8 cellular contexts compared by ENCODE assay signal in the genomic region with DNA sequence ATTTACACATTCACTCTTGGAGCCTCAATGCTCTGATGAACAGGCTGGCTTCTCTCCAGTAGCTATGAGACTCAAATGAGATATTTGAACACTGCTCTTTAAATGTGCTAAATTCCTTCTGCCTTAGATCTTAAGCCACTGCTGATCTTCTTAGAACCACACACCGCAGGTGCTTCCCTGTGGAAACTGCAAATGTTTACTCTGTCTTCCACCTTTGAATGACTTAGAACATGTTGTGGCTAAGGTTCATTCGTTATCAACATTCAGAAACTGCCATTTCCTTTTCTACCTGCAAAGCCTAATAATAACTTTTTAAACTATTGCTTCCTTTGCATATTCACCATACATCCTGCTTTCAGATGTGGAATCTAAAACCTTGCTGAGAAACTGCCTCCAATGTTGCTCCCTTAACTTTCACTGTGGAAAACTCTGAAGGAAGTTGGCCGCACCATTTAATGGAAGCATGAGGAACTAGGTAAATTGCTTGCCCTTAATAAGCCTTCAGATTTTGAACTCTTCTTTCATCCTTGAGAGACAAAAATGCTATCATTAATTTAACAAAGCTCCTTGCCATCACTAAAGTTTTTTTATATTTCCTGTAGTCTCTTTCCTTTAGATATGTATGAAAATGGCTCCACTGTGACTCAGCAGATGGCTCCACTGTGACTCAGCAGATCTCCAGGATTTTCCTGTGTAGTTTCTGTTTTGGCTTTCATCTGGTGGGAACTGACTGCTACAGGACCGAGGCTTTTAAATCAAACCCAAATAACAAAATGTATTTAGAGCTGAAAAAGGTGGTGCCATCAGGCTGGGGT.
DNase-seq lines count a peak whose midpoint lies in the region; ATAC-seq and TF ChIP-seq lines count a peak whose summit lies in the region.
"Had no signal": no experiment of that assay in that cellular context is flagged by ENCODE, and none has a peak within 500 bp of the region (broad histone marks: within the 10 kb centered on the region; RNA-seq: fewer than 3 reads in every experiment).

No MANE protein-coding gene starts in this region.

- H3K36me3 ChIP-seq in MM.1S (replicated peaks; ENCODE audit: insufficient read depth, low read length) (no peaks in the 10 kb centered on the region), thyroid gland (no peaks in the 10 kb centered on the region)

- peak overlapping the region; percentile 76 for H3K27ac ChIP-seq in MM.1S (ENCODE audit: low read length)
- no peak overlapping the region for H3K27ac ChIP-seq in thyroid gland

- H3K9me3 ChIP-seq in MM.1S (replicated peaks; ENCODE audit: insufficient read depth, low read length) (no peaks in the 10 kb centered on the region), thyroid gland (no peaks in the 10 kb centered on the region)

- H3K4me3 ChIP-seq in MM.1S (ENCODE audit: low read length) (peak overlapping the region; percentile 24), astrocyte of the cerebellum (ENCODE audit: low read depth, low read length) (no peak overlapping the region), thyroid gland (replicated peaks in 1 of 3) (no peak overlapping the region)

- peaks cover 18% of the 10 kb centered on the region for H3F3A ChIP-seq in MM.1S (ENCODE audit: insufficient read depth, low read length)

- ATAC-seq in naive B cell (ENCODE audit: low read depth in 2 of 2) (peak; percentile 72 to 78), HG03196 (IDR thresholded peaks at IDR 0.05; ENCODE audit: unreplicated experiment) (no peak), GM21515 (IDR thresholded peaks at IDR 0.05; ENCODE audit: unreplicated experiment) (no peak)

- no peaks in the 10 kb centered on the region for H3K27me3 Mint-ChIP-seq in naive B cell

- peaks cover 0 to 12% (median 0%) of the 10 kb centered on the region in 7 donors for H3K9me3 Mint-ChIP-seq in naive B cell

- H3K27ac Mint-ChIP-seq in naive B cell = peak overlapping the region in 5 of 6 donors; percentile 28 to 85 (median 48)

- H3K36me3 Mint-ChIP-seq in naive B cell = no peaks in the 10 kb centered on the region

- TF ChIP-seq POLR2A in thyroid gland (IDR thresholded peaks at IDR 0.05) = no peak

- DNase-seq in GF-D8 (lab: John Stamatoyannopoulos, UW) (peak; percentile 2), MM.1S (peak; percentile 97), astrocyte of the cerebellum (ENCODE audit: low read depth) (peak; percentile 75), naive B cell (peak; percentile 18), thyroid gland (no peak)
- DNase-seq: islet precursor cell had no signal

- WGBS in thyroid gland, 2 donors = 50 to 52% methylated on average over 4 of the region's 4 CpGs

- H3K9me2 ChIP-seq in MM.1S (replicated peaks; ENCODE audit: insufficient read depth, low read length) = no peaks in the 10 kb centered on the region

- peaks cover 20 to 30% (median 25%) of the 10 kb centered on the region in 3 donors for H3K4me1 Mint-ChIP-seq in naive B cell

- H3K27me3 ChIP-seq in MM.1S (replicated peaks; ENCODE audit: insufficient read depth, low read length) (peaks cover 32% of the 10 kb centered on the region), thyroid gland (no peaks in the 10 kb centered on the region)

- intact Hi-C loops in thyroid gland (cut with DNase I) = no loop called here

- no peak overlapping the region for H2AFZ ChIP-seq in MM.1S (ENCODE audit: low read length)

- H3K4me2 ChIP-seq in MM.1S (ENCODE audit: low read depth, low read length) = peak overlapping the region; percentile 71

- H3K9ac ChIP-seq in MM.1S (ENCODE audit: low read length) = peak overlapping the region; percentile 15; the same call in 1 of the 2 replicates

- peak overlapping the region; percentile 54 to 73 (median 68) for H3K4me3 Mint-ChIP-seq in naive B cell

- in situ Hi-C loops in astrocyte of the cerebellum (cut with HindIII; ENCODE audit: low sequenced_read_pairs) = no loop called here

- H4K20me1 ChIP-seq in MM.1S (ENCODE audit: insufficient read depth, low read length) = no peaks in the 10 kb centered on the region

- TF ChIP-seq CTCF in MM.1S (IDR thresholded peaks at IDR 0.05; ENCODE audit: low read length) (no peak), astrocyte of the cerebellum (IDR thresholded peaks at IDR 0.05; ENCODE audit: low read depth, low read length, missing control alignments) (no peak), thyroid gland (IDR thresholded peaks at IDR 0.05) (no peak)

- H3K79me2 ChIP-seq in MM.1S (ENCODE audit: low read length) = no peaks in the 10 kb centered on the region

- H3K4me1 ChIP-seq in MM.1S (ENCODE audit: low read length) (peaks cover 45% of the 10 kb centered on the region), thyroid gland (no peaks in the 10 kb centered on the region)

Comparison
In these comparisons a context has a peak if more than half of its experiments do, and no peak if none do; other contexts are left out.
1. DNase-seq: peak in GF-D8 (single experiment), MM.1S (single experiment), astrocyte of the cerebellum (single experiment) and naive B cell (single experiment); none in thyroid gland (0 of 2).
2. ATAC-seq: peak in naive B cell (2 of 2); none in HG03196 (single experiment) and GM21515 (single experiment).